In genomic region chr19:33080761-33081681, GRCh38 we compare ENCODE assay signal across 8 cellular contexts. TPM values are rescaled to one million over a fixed set of nuclear protein-coding genes. Genes with fewer than 3 reads are reported as not detected.
DNase-seq lines count a peak whose midpoint lies in the region; ATAC-seq and TF ChIP-seq lines count a peak whose summit lies in the region.

Gene GPATCH1, plus strand, starts transcription at chr19:33081181. Its CDS starts 13 bp downstream, at chr19:33081194.

- no peaks in the 10 kb centered on the region for H4K20me1 ChIP-seq in hepatocyte (ENCODE audit: insufficient read depth, poor library complexity, severe bottlenecking)

- TF ChIP-seq CTCF in astrocyte of the cerebellum (IDR thresholded peaks at IDR 0.05; ENCODE audit: low read depth, low read length, missing control alignments) (no peak), hepatocyte (IDR thresholded peaks at IDR 0.05; ENCODE audit: poor library complexity) (no peak)

- H3K9me3 ChIP-seq in hepatocyte (ENCODE audit: low read depth), result no peaks in the 10 kb centered on the region

- peaks cover 17% of the 10 kb centered on the region for H3K4me1 ChIP-seq in hepatocyte (ENCODE audit: insufficient read depth)

- H3K36me3 ChIP-seq in hepatocyte (replicated peaks; ENCODE audit: insufficient read depth, low read depth), result no peaks in the 10 kb centered on the region

- TF ChIP-seq POLR2A in GM15510 (IDR thresholded peaks at IDR 0.05; ENCODE audit: borderline replicate concordance, extremely low read depth, insufficient read length), result peak; percentile 83

- peak within 1 kb of the TSS; percentile 89 for H2AFZ ChIP-seq in hepatocyte

- H3K4me3 ChIP-seq in astrocyte of the cerebellum (ENCODE audit: low read depth, low read length) (peak within 1 kb of the TSS; percentile 99), hepatocyte (peak within 1 kb of the TSS; percentile 96)

- ATAC-seq in HG02870 (IDR thresholded peaks at IDR 0.05; ENCODE audit: unreplicated experiment) (peak; percentile 68), GM18858 (IDR thresholded peaks at IDR 0.05; ENCODE audit: unreplicated experiment) (no peak)

- DNase-seq in NCI-H1930 (lab: John Stamatoyannopoulos, UW) (peak; percentile 86 to 87), T-helper 9 cell (peak; percentile 81), astrocyte of the cerebellum (ENCODE audit: low read depth) (peak; percentile 60), hepatocyte (ENCODE audit: low spot score) (peak; percentile 94), retina (peak; percentile 98)

- no peaks in the 10 kb centered on the region for H3K27me3 ChIP-seq in hepatocyte

- in situ Hi-C loops in astrocyte of the cerebellum (cut with HindIII; ENCODE audit: low sequenced_read_pairs), result no loop called here

- H3K27ac ChIP-seq in hepatocyte, result peak within 1 kb of the TSS; percentile 91

- H3K79me2 ChIP-seq in hepatocyte, result peaks cover 24% of the 10 kb centered on the region

- 2% methylated on average over 53 of the region's 62 CpGs for WGBS in hepatocyte (ENCODE audit: low lambda C conversion rate, missing lambda C conversion rate)

- H3K4me2 ChIP-seq in hepatocyte, result peak within 1 kb of the TSS; percentile 81

- H3K9me2 ChIP-seq in hepatocyte (replicated peaks; ENCODE audit: insufficient read depth), result no peaks in the 10 kb centered on the region

RNA-seq across cellular contexts. Expression of gene GPATCH1, which starts in this region (rescaled TPM):
- 6.7 and 14.5 TPM in 2 replicates for total RNA-seq in hepatocyte
- 6.8 and 9.7 TPM in 2 replicates for polyA plus RNA-seq in hepatocyte
